ENCODE assay signal across 20 cellular contexts in genomic region chr7:42087616-42088015, GRCh38.
"Had no signal": no experiment of that assay in that cellular context is flagged by ENCODE, and none has a peak within 500 bp of the region (broad histone marks: within the 10 kb centered on the region; RNA-seq: fewer than 3 reads in every experiment).

No MANE protein-coding gene starts in this region.

- H3K4me3 ChIP-seq: MG63 had no signal

- H3K36me3 ChIP-seq: MG63 had no signal

- ATAC-seq: HepG2, SK-N-SH treated with all-trans-retinoic acid at 6 μM for 48 hours had no signal

- H3K27me3 ChIP-seq: MG63 had no signal

- DNase-seq: IMR-90, Karpas-422, KG1, MG63, NCI-H1092, NCI-H1105 treated with DMSO at 0.1 percent for 48 hours, NCI-H1417 treated with DMSO at 0.1 percent for 48 hours, NCI-H146, NCI-H1694 treated with DMSO at 0.1 percent for 48 hours, NCI-H1930, NCI-H2081, NCI-H2107, NCI-H2227 treated with DMSO at 0.1 percent for 48 hours, NCI-H524, NCI-H526 treated with DMSO at 0.1 percent for 48 hours, NCI-H774, RPMI8226, SHP77 had no signal

- H3K9me3 ChIP-seq: MG63 had no signal
